In genomic region chr12:28569698-28570411, GRCh38 we compare ENCODE assay signal across 11 cellular contexts.
A peak's percentile ranks its signal among the peaks of the same experiment; 100 is the strongest.
DNase-seq lines count a peak whose midpoint lies in the region; FAIRE-seq and TF ChIP-seq lines count a peak whose summit lies in the region.
"Had no signal": no experiment of that assay in that cellular context is flagged by ENCODE, and none has a peak within 500 bp of the region (broad histone marks: within the 10 kb centered on the region; RNA-seq: fewer than 3 reads in every experiment).

No MANE protein-coding gene starts in this region.

- no peak overlapping the region for H3K4me3 Mint-ChIP-seq in neural progenitor cell
- H3K4me3 Mint-ChIP-seq: T-helper 17 cell had no signal

- H3K9me3 Mint-ChIP-seq in neural progenitor cell: no peaks in the 10 kb centered on the region

- no peaks in the 10 kb centered on the region for H3K36me3 ChIP-seq in BJ (ENCODE audit: control insufficient read depth, insufficient read depth, low read length)
- H3K36me3 ChIP-seq in osteoblast (ENCODE audit: insufficient read depth, low read length): no peaks in the 10 kb centered on the region
- no peaks in the 10 kb centered on the region for H3K36me3 ChIP-seq in neural progenitor cell

- no peaks in the 10 kb centered on the region for H3K36me3 Mint-ChIP-seq in neural progenitor cell

- H3K79me2 ChIP-seq in osteoblast (ENCODE audit: insufficient read depth, low read length) (no peaks in the 10 kb centered on the region), neural progenitor cell (ENCODE audit: low read depth) (no peaks in the 10 kb centered on the region)

- no peak for TF ChIP-seq POLR2A in NB4 (IDR thresholded peaks at IDR 0.05; ENCODE audit: extremely low read depth, insufficient read length)

- H3K9ac ChIP-seq in neural progenitor cell: no peak overlapping the region

- H3K9me3 ChIP-seq in osteoblast (ENCODE audit: low read depth, low read length) (no peaks in the 10 kb centered on the region), neural progenitor cell (ENCODE audit: low read depth) (no peaks in the 10 kb centered on the region)

- POLR2A ChIA-PET in BJ (lab: Charles Lee): interaction anchor here (0.6 kb wide), 2 partner anchors 103 to 199 kb away, joined by 3 to 4 read pairs; no protein-coding TSS in a partner anchor

- H3K27ac ChIP-seq in epithelial cell of prostate (peak overlapping the region; percentile 34), osteoblast (ENCODE audit: low read depth, low read length) (peak overlapping the region; percentile 12), neural progenitor cell (no peak overlapping the region)

- H3K27ac Mint-ChIP-seq in neural progenitor cell: no peak overlapping the region
- H3K27ac Mint-ChIP-seq: T-helper 17 cell had no signal

- no peak overlapping the region for H3K4me2 ChIP-seq in osteoblast (ENCODE audit: insufficient read depth, low read length)
- no peak overlapping the region for H3K4me2 ChIP-seq in neural progenitor cell

- no peaks in the 10 kb centered on the region for H4K20me1 ChIP-seq in osteoblast (ENCODE audit: insufficient read depth, low read length)
- H4K20me1 ChIP-seq in neural progenitor cell (ENCODE audit: low read depth): no peaks in the 10 kb centered on the region

- DNase-seq in BJ (ENCODE audit: low read depth) (peak; percentile 88), NB4 (ENCODE audit: low read depth) (peak; percentile 63), epithelial cell of prostate (ENCODE audit: low read depth, low spot score) (no peak), osteoblast (ENCODE audit: insufficient read length, low spot score, missing footprints) (peak; percentile 44), neural progenitor cell (ENCODE audit: low spot score) (no peak), urothelium cell line (ENCODE audit: low spot score) (no peak), NCI-H146 treated with DMSO at 0.1 percent for 48 hours (lab: John Stamatoyannopoulos, UW; ENCODE audit: unreplicated experiment) (no peak)
- DNase-seq in central memory CD4-positive, alpha-beta T cell: no peak
- DNase-seq: activated effector memory CD4-positive, alpha-beta T cell treated with Interleukin-2 at 50 U/mL for 16 hours; DMS79 treated with DMSO at 0.1 percent for 48 hours; T-helper 17 cell had no signal

- H3K27me3 Mint-ChIP-seq in neural progenitor cell (ENCODE audit: insufficient read depth, low read depth): peaks cover 3% of the 10 kb centered on the region
- H3K27me3 Mint-ChIP-seq: T-helper 17 cell had no signal

- TF ChIP-seq CTCF in BJ (IDR thresholded peaks at IDR 0.05; ENCODE audit: insufficient read depth, low read depth, low read length) (no peak), NB4 (IDR thresholded peaks at IDR 0.05; ENCODE audit: low read depth, low read length) (no peak), osteoblast (IDR thresholded peaks at IDR 0.05; ENCODE audit: extremely low read depth, low read depth, low read length) (no peak), neural progenitor cell (IDR thresholded peaks at IDR 0.05) (no peak)

- no peaks in the 10 kb centered on the region for H3F3A ChIP-seq in neural progenitor cell (ENCODE audit: low read depth)

- H3K4me1 ChIP-seq in osteoblast (ENCODE audit: insufficient read depth, low read length) (peaks cover 26% of the 10 kb centered on the region), neural progenitor cell (no peaks in the 10 kb centered on the region)

- H2AFZ ChIP-seq in osteoblast (ENCODE audit: low read length) (no peak overlapping the region), neural progenitor cell (replicated peaks) (no peak overlapping the region)

- H3K27me3 ChIP-seq in BJ (ENCODE audit: control insufficient read depth, insufficient read depth, low read length): no peaks in the 10 kb centered on the region
- no peaks in the 10 kb centered on the region for H3K27me3 ChIP-seq in osteoblast (ENCODE audit: insufficient read depth, low read length)
- no peaks in the 10 kb centered on the region for H3K27me3 ChIP-seq in neural progenitor cell

- CTCF ChIA-PET in BJ (lab: Yijun Ruan, JAX): interaction anchor here (1.5 kb wide), 1 partner anchor 303 kb away, joined by 3 read pairs; no protein-coding TSS in a partner anchor

- FAIRE-seq in urothelium cell line (lab: Jason Lieb, UNC): no peak

- H3K4me1 Mint-ChIP-seq in neural progenitor cell: peaks cover 8% of the 10 kb centered on the region
- H3K4me1 Mint-ChIP-seq: T-helper 17 cell had no signal

- no peak overlapping the region for H3K4me3 ChIP-seq in BJ (ENCODE audit: low read depth, low read length)
- no peak overlapping the region for H3K4me3 ChIP-seq in NB4 (ENCODE audit: low read depth, low read length)
- no peak overlapping the region for H3K4me3 ChIP-seq in osteoblast (ENCODE audit: insufficient read depth, low read length)
- no peak overlapping the region for H3K4me3 ChIP-seq in neural progenitor cell

Comparison
In these comparisons a context has a peak if more than half of its experiments do, and no peak if none do; other contexts are left out.
1. DNase-seq: peak in BJ (single experiment), NB4 (single experiment) and osteoblast (single experiment); none in epithelial cell of prostate (single experiment), neural progenitor cell (single experiment), urothelium cell line (single experiment), NCI-H146 treated with DMSO at 0.1 percent for 48 hours (single experiment) and central memory CD4-positive, alpha-beta T cell (single experiment).